Comparison of ENCODE assay signal across 10 cellular contexts in genomic region chr10:79390551-79391229, GRCh38. TPM values are rescaled to one million over a fixed set of nuclear protein-coding genes. Genes with fewer than 3 reads are reported as not detected.
DNase-seq lines count a peak whose midpoint lies in the region; ATAC-seq, FAIRE-seq and TF ChIP-seq lines count a peak whose summit lies in the region.
"Had no signal": no experiment of that assay in that cellular context is flagged by ENCODE, and none has a peak within 500 bp of the region (broad histone marks: within the 10 kb centered on the region; RNA-seq: fewer than 3 reads in every experiment).

No MANE protein-coding gene starts in this region.

- no peaks in the 10 kb centered on the region for H3K79me1 ChIP-seq in H1 (ENCODE audit: low read depth, low read length)

- H3K9me3 ChIP-seq in H1 (ENCODE audit: insufficient read depth in 2 of 2, low read depth in 1 of 2, low read length in 1 of 2) (no peaks in the 10 kb centered on the region), OCI-LY7 (ENCODE audit: low read length) (no peaks in the 10 kb centered on the region)

- BruUV-seq in OCI-LY7 (replicated peaks; lab: Mats Ljungman, UMichigan) = no TSS peak

- H3K9me2 ChIP-seq in OCI-LY7 (ENCODE audit: insufficient read depth, low read length) = no peaks in the 10 kb centered on the region

- H3K27ac ChIP-seq in H1 (ENCODE audit: low read depth, low read length) (no peak overlapping the region), OCI-LY7 (ENCODE audit: low read depth, low read length, poor library complexity, severe bottlenecking) (no peak overlapping the region)

- H4K91ac ChIP-seq in H1 (replicated peaks; ENCODE audit: insufficient read length, low read length) = no peak overlapping the region

- 86% methylated on average over 10 of the region's 16 CpGs; no CpG with 5 or more reads in 1 of the 2 experiments for WGBS in H1 (ENCODE audit: extremely low coverage in 1 of 2, insufficient coverage in 1 of 2, insufficient read length in 1 of 2, insufficient replicate concordance in 2 of 2, low coverage in 1 of 2, low lambda C conversion rate in 2 of 2, missing lambda C conversion rate in 1 of 2), 2 experiments

- H3K4me3 Mint-ChIP-seq in osteocyte (ENCODE audit: unreplicated experiment) = no peak overlapping the region

- no peak overlapping the region for H3K23ac ChIP-seq in H1 (ENCODE audit: insufficient read length)

- H3K27me3 ChIP-seq in H1 (replicated peaks in 1 of 4; ENCODE audit: control insufficient read depth in 3 of 4, extremely low read depth in 1 of 4, insufficient read depth in 3 of 4, low read length in 3 of 4) = no peaks in the 10 kb centered on the region; a peak in 1 of 7 replicates

- no peak overlapping the region for H3K18ac ChIP-seq in H1 (ENCODE audit: extremely low read depth, low read length)

- POLR2A ChIA-PET in H1 (lab: Charles Lee; ENCODE audit: partially characterized antibody) = interaction anchor here (0.6 to 1.5 kb wide), 3 partner anchors 8 to 54 kb away, joined by 3 read pairs; no protein-coding TSS in a partner anchor
- POLR2A ChIA-PET in OCI-LY7 (lab: Charles Lee) = no interaction called here

- peak; percentile 65 for ATAC-seq in HG03354 (IDR thresholded peaks at IDR 0.05; ENCODE audit: poor library complexity, severe bottlenecking, unreplicated experiment)
- ATAC-seq in GM18858 (IDR thresholded peaks at IDR 0.05; ENCODE audit: unreplicated experiment) = no peak

- H2BK15ac ChIP-seq in H1 (ENCODE audit: low read length) = no peak overlapping the region

- H3K14ac ChIP-seq in H1 (ENCODE audit: insufficient read length) = no peak overlapping the region

- H3K9ac ChIP-seq in H1 (replicated peaks in 1 of 4; ENCODE audit: extremely low read depth in 1 of 4, low read depth in 3 of 4, low read length in 3 of 4) = no peak overlapping the region

- no peaks in the 10 kb centered on the region for H3K9me3 Mint-ChIP-seq in osteocyte (ENCODE audit: unreplicated experiment)

- H3K4me1 ChIP-seq in H1 (replicated peaks in 1 of 4; ENCODE audit: control insufficient read depth in 3 of 4, insufficient read depth in 4 of 4, low read length in 3 of 4) (peaks cover 0 to 1% (median 0%) of the 10 kb centered on the region in 4 experiments; a peak in 2 of 7 replicates), OCI-LY7 (ENCODE audit: insufficient read depth, low read length, poor library complexity, severe bottlenecking) (peaks cover 7% of the 10 kb centered on the region)

- H3K4ac ChIP-seq in H1 (replicated peaks; ENCODE audit: insufficient read length, low read depth, low read length) = no peak overlapping the region

- FAIRE-seq in D721Med (lab: Jason Lieb, UNC) (no peak), H1 (lab: Jason Lieb, UNC) (no peak)
- FAIRE-seq: astrocyte had no signal

- H3K27me3 Mint-ChIP-seq in osteocyte (ENCODE audit: unreplicated experiment) = no peaks in the 10 kb centered on the region

- peak overlapping the region; percentile 37; the same call in 1 of the 2 replicates for H4K8ac ChIP-seq in H1 (ENCODE audit: extremely low read depth, insufficient read depth, low read length)

- no peak for TF ChIP-seq EP300 in H1 (IDR thresholded peaks at IDR 0.05; ENCODE audit: borderline replicate concordance in 1 of 2, low read depth in 2 of 2, low read length in 2 of 2)

- DNase-seq in D721Med (ENCODE audit: insufficient read length, low spot score) (peak; percentile 8), H1 (ENCODE audit: low read depth in 1 of 2, low spot score in 2 of 2) (peak in 1 of 2 experiments; percentile 40), osteocyte (ENCODE audit: extremely low spot score, unreplicated experiment) (no peak), cerebellar cortex (ENCODE audit: low spot score) (no peak), OCI-LY7 (ENCODE audit: low spot score) (no peak), NCI-H748 treated with DMSO at 0.1 percent for 48 hours (lab: John Stamatoyannopoulos, UW) (no peak)
- DNase-seq: NCI-H2107 had no signal

- H3K36me3 Mint-ChIP-seq in osteocyte (ENCODE audit: unreplicated experiment) = peaks cover 47% of the 10 kb centered on the region

- H2BK120ac ChIP-seq in H1 (replicated peaks; ENCODE audit: low read depth, low read length) = no peak overlapping the region

- H2AFZ ChIP-seq in H1 (ENCODE audit: low read length) = no peak overlapping the region
- H2AFZ ChIP-seq in OCI-LY7 (ENCODE audit: low read length) = no peak overlapping the region

- TF ChIP-seq CTCF in D721Med (IDR thresholded peaks at IDR 0.05; ENCODE audit: insufficient read depth, missing control alignments) = no peak
- TF ChIP-seq CTCF in H1 (IDR thresholded peaks at IDR 0.05; ENCODE audit: control extremely low read depth in 1 of 3, insufficient read depth in 1 of 3, low read depth in 1 of 3, low read length in 3 of 3) = 0 out of 4 replicates have a peak, but pooled peaks of 1 of the 3 experiments have one; percentile 6
- TF ChIP-seq CTCF in osteocyte (IDR thresholded peaks at IDR 0.05) = no peak
- TF ChIP-seq CTCF in OCI-LY7 (conservative IDR thresholded peaks at IDR 0.05; ENCODE audit: low read length) = no peak

- H3K56ac ChIP-seq in H1 (replicated peaks; ENCODE audit: insufficient read length, low read depth, low read length) = no peak overlapping the region

- no peak overlapping the region for H2BK20ac ChIP-seq in H1 (ENCODE audit: low read length)

- no peak for TF ChIP-seq RAD21 in H1 (IDR thresholded peaks at IDR 0.05 in 1 of 2, conservative IDR thresholded peaks at IDR 0.05 in 1 of 2; ENCODE audit: low read depth in 2 of 2, low read length in 2 of 2)

- H3K27ac Mint-ChIP-seq in osteocyte (ENCODE audit: unreplicated experiment) = peak overlapping the region; percentile 7

- intact Hi-C loops in OCI-LY7 (cut with micrococcal nuclease; ENCODE audit: unreplicated experiment) = no loop called here

- H3K4me3 ChIP-seq in H1 (ENCODE audit: extremely low read depth in 1 of 4, insufficient read depth in 2 of 4, low read depth in 3 of 4, low read length in 4 of 4) (no peak overlapping the region), OCI-LY7 (ENCODE audit: low read depth, low read length, poor library complexity, severe bottlenecking) (no peak overlapping the region)

- TF ChIP-seq POLR2A in H1 (IDR thresholded peaks at IDR 0.05; ENCODE audit: control extremely low read depth in 1 of 2, low read depth in 2 of 2, low read length in 2 of 2) = no peak

- no peak overlapping the region for H4K5ac ChIP-seq in H1 (ENCODE audit: insufficient read length, low read depth, low read length)

- no peak overlapping the region for H3K4me2 ChIP-seq in H1 (ENCODE audit: insufficient read depth in 1 of 2, low read depth in 2 of 2, low read length in 2 of 2)
- H3K4me2 ChIP-seq in OCI-LY7 (ENCODE audit: low read length) = no peak overlapping the region

- H3K4me1 Mint-ChIP-seq in osteocyte (ENCODE audit: unreplicated experiment) = peaks cover 7% of the 10 kb centered on the region

- H2BK5ac ChIP-seq in H1 (ENCODE audit: low read depth, low read length) = no peak overlapping the region

- H2BK12ac ChIP-seq in H1 (ENCODE audit: low read depth, low read length) = no peak overlapping the region

- H4K20me1 ChIP-seq in H1 (replicated peaks in 1 of 2; ENCODE audit: control insufficient read depth in 1 of 2, insufficient read depth in 2 of 2, low read length in 2 of 2) = no peaks in the 10 kb centered on the region
- no peaks in the 10 kb centered on the region for H4K20me1 ChIP-seq in OCI-LY7 (ENCODE audit: insufficient read depth, low read length)

- H3K79me2 ChIP-seq in H1 (ENCODE audit: control insufficient read depth in 1 of 2, insufficient read depth in 2 of 2, low read length in 2 of 2) = no peaks in the 10 kb centered on the region
- no peaks in the 10 kb centered on the region for H3K79me2 ChIP-seq in OCI-LY7 (ENCODE audit: insufficient read depth, low read depth, low read length)

- H3K36me3 ChIP-seq in H1 (ENCODE audit: control insufficient read depth in 2 of 4, insufficient read depth in 4 of 4, low read length in 3 of 4) (no peaks in the 10 kb centered on the region), OCI-LY7 (ENCODE audit: insufficient read depth, low read length) (no peaks in the 10 kb centered on the region)

- CTCF ChIA-PET in H1 (lab: Charles Lee; ENCODE audit: partially characterized antibody) (interaction anchor here (0.7 to 5.9 kb wide), 16 partner anchors 8 to 111 kb away, joined by 3 to 65 read pairs (median 5); no protein-coding TSS in a partner anchor), OCI-LY7 (lab: Charles Lee; ENCODE audit: unreplicated experiment) (no interaction called here)

- H3K23me2 ChIP-seq in H1 (ENCODE audit: low read depth, low read length) = no peaks in the 10 kb centered on the region; the same call in 1 of the 2 replicates

- no peak overlapping the region for H2AK5ac ChIP-seq in H1 (ENCODE audit: low read depth, low read length)

TF ChIP-seq in H1, 55 proteins besides CTCF, POLR2A, EP300 and RAD21:
- no peak for TF ChIP-seq ASH2L (IDR thresholded peaks at IDR 0.05; ENCODE audit: low read length)
- no peak for TF ChIP-seq PHF8 (conservative IDR thresholded peaks at IDR 0.05; ENCODE audit: low read depth, low read length)
TF ChIP-seq in H1: peak in this region for 0.

RNA-seq across cellular contexts. Expression of gene PPIF, which starts 43.4 kb away (rescaled TPM):
- total RNA-seq in H1 (2021; fragmentation: NEBNext Ultra II Directional; extraction: Animal tissue kit (Norgen Biotek cat#: 25700)) = 70.2 and 74.9 TPM in 2 replicates
- 77.6 and 107 TPM in 2 replicates for polyA plus RNA-seq in H1 (2011; rRNA removed)
- 91.0 TPM for polyA plus RNA-seq in H1 (2011; cell fraction: cytosol; rRNA removed)
- 104 TPM for polyA plus RNA-seq in H1 (2011; cell fraction: nucleus; rRNA removed)
- 66.7 to 100 TPM (median 84.3 TPM) in 4 replicates for polyA plus RNA-seq in H1 (2012, experiment 1 of 2)
- 67.0 TPM for polyA plus RNA-seq in H1 (2012, experiment 2 of 2)
- 54.5 TPM for polyA plus RNA-seq in H1 (2013, experiment 1 of 2)
- 54.9 TPM for polyA plus RNA-seq in H1 (2013, experiment 2 of 2)
- polyA minus RNA-seq in H1 (2011; rRNA and poly(A)+ RNA removed) = 62.8 and 81.2 TPM in 2 replicates
- 40.5 TPM for polyA minus RNA-seq in H1 (2011; cell fraction: cytosol; rRNA and poly(A)+ RNA removed)
- 52.5 TPM for polyA minus RNA-seq in H1 (2011; cell fraction: nucleus; rRNA and poly(A)+ RNA removed)
- total RNA-seq in osteocyte = 17.0 and 20.7 TPM in 2 replicates
- total RNA-seq in OCI-LY7 (2014; rRNA removed; shearing (Covaris generic)) = 44.8 and 55.7 TPM in 2 replicates
- total RNA-seq in OCI-LY7 (2022) = 103 and 121 TPM in 2 replicates

RNA-seq across cellular contexts. Expression of gene ZCCHC24, which starts 54.7 kb away (rescaled TPM):
- total RNA-seq in H1 (2021; fragmentation: NEBNext Ultra II Directional; extraction: Animal tissue kit (Norgen Biotek cat#: 25700)) = 6.2 and 6.9 TPM in 2 replicates
- 3.9 and 5.8 TPM in 2 replicates for polyA plus RNA-seq in H1 (2011; rRNA removed)
- 4.1 TPM for polyA plus RNA-seq in H1 (2011; cell fraction: cytosol; rRNA removed)
- 4.5 TPM for polyA plus RNA-seq in H1 (2011; cell fraction: nucleus; rRNA removed)
- 3.1 to 4.4 TPM (median 4.3 TPM) in 4 replicates for polyA plus RNA-seq in H1 (2012, experiment 1 of 2)
- 3.8 TPM for polyA plus RNA-seq in H1 (2012, experiment 2 of 2)
- polyA plus RNA-seq in H1 (2013, experiment 1 of 2) = 3.6 TPM
- 3.8 TPM for polyA plus RNA-seq in H1 (2013, experiment 2 of 2)
- 3.4 and 3.7 TPM in 2 replicates for polyA minus RNA-seq in H1 (2011; rRNA and poly(A)+ RNA removed)
- 4.0 TPM for polyA minus RNA-seq in H1 (2011; cell fraction: cytosol; rRNA and poly(A)+ RNA removed)
- 3.2 TPM for polyA minus RNA-seq in H1 (2011; cell fraction: nucleus; rRNA and poly(A)+ RNA removed)
- total RNA-seq in osteocyte (85.7 and 88.3 TPM in 2 replicates), OCI-LY7 (2022) (2.2 and 3.7 TPM in 2 replicates)
- total RNA-seq in OCI-LY7 (2014; rRNA removed; shearing (Covaris generic)) = 0.95 and 0.98 TPM in 2 replicates

Comparison
In these comparisons a context has a peak if more than half of its experiments do, and no peak if none do; other contexts are left out.
1. RNA of gene ZCCHC24, which starts 54.7 kb away (total RNA-seq): 85.7 to 88.3 TPM in osteocyte; 6.2 to 6.9 TPM in H1 and 0.95 to 3.7 TPM in OCI-LY7; every median in the first group is over 10 times any median in the second.